ENCODE assay signal across 19 cellular contexts in genomic region chr1:162107911-162108310, GRCh38. TPM values are rescaled to one million over a fixed set of nuclear protein-coding genes. Genes with fewer than 3 reads are reported as not detected.
"Had no signal": no experiment of that assay in that cellular context is flagged by ENCODE, and none has a peak within 500 bp of the region (broad histone marks: within the 10 kb centered on the region; RNA-seq: fewer than 3 reads in every experiment).

No MANE protein-coding gene starts in this region.

- H3K4me1 Mint-ChIP-seq: immature natural killer cell; naive thymus-derived CD8-positive, alpha-beta T cell had no signal

- H3K27me3 ChIP-seq: gastrocnemius medialis, neutrophil, right atrium auricular region had no signal

- H3K27ac Mint-ChIP-seq: immature natural killer cell; naive thymus-derived CD8-positive, alpha-beta T cell had no signal

- FAIRE-seq: endometrium, kidney had no signal

- H3K4me3 Mint-ChIP-seq: immature natural killer cell; naive thymus-derived CD8-positive, alpha-beta T cell had no signal

- H3K4me3 ChIP-seq: coronary artery, gastrocnemius medialis, mucosa of descending colon, right atrium auricular region, smooth muscle cell had no signal

- DNase-seq: caudate nucleus; effector memory CD4-positive, alpha-beta T cell; gastrocnemius medialis; immature natural killer cell; kidney; left cardiac atrium; left ventricle myocardium superior; mucosa of descending colon; naive thymus-derived CD8-positive, alpha-beta T cell; posterior cingulate gyrus; stimulated activated CD4-positive, alpha-beta T cell treated with anti-CD3 and anti-CD28 coated beads, Interleukin-2, amount 100 ng/mL, for 48 hours; stimulated activated naive CD4-positive, alpha-beta T cell treated with Interleukin-2 at 50 U/mL for 16 hours; trophoblast cell had no signal

- H3K9me3 ChIP-seq: gastrocnemius medialis, mucosa of descending colon, neutrophil, right atrium auricular region had no signal

- ATAC-seq: gastrocnemius medialis; left cardiac atrium; left ventricle myocardium superior; mucosa of descending colon; naive thymus-derived CD8-positive, alpha-beta T cell had no signal

- H3K4me1 ChIP-seq: gastrocnemius medialis had no signal

- H3K27ac ChIP-seq: coronary artery, gastrocnemius medialis, neutrophil, right atrium auricular region had no signal

- H3K4me2 ChIP-seq: smooth muscle cell had no signal

- H3K36me3 ChIP-seq: gastrocnemius medialis, neutrophil, right atrium auricular region had no signal

RNA-seq across cellular contexts. Expression of gene NOS1AP, which starts 38.4 kb away (rescaled TPM):
- total RNA-seq: naive thymus-derived CD8-positive, alpha-beta T cell; osteoblast had no signal
- polyA plus RNA-seq: immature natural killer cell; naive thymus-derived CD8-positive, alpha-beta T cell had no signal
